Comparison of ENCODE assay signal across 15 cellular contexts in genomic region chr1:111474106-111474505, GRCh38. TPM values are rescaled to one million over a fixed set of nuclear protein-coding genes. Genes with fewer than 3 reads are reported as not detected.
DNase-seq lines count a peak whose midpoint lies in the region; ATAC-seq lines count a peak whose summit lies in the region.
"Had no signal": no experiment of that assay in that cellular context is flagged by ENCODE, and none has a peak within 500 bp of the region (broad histone marks: within the 10 kb centered on the region; RNA-seq: fewer than 3 reads in every experiment).

No MANE protein-coding gene starts in this region.

- ATAC-seq in Right ventricle myocardium superior (ENCODE audit: poor library complexity): peak; percentile 29
- ATAC-seq in left cardiac atrium: no peak
- ATAC-seq in naive thymus-derived CD4-positive, alpha-beta T cell: no peak
- ATAC-seq in GM19395 (IDR thresholded peaks at IDR 0.05; ENCODE audit: unreplicated experiment): no peak
- ATAC-seq in HG03521 (IDR thresholded peaks at IDR 0.05; ENCODE audit: unreplicated experiment): no peak
- ATAC-seq: GM23338 had no signal

- H3K27me3 ChIP-seq in naive thymus-derived CD4-positive, alpha-beta T cell (ENCODE audit: control insufficient read depth in 2 of 2, insufficient read depth in 2 of 2, low read length in 2 of 2): no peaks in the 10 kb centered on the region

- H3K27ac Mint-ChIP-seq in naive thymus-derived CD4-positive, alpha-beta T cell: peak overlapping the region in 6 of 9 donors; percentile 84 to 96 (median 92)
- H3K27ac Mint-ChIP-seq: GM23338 had no signal

- peaks cover 31 to 51% (median 43%) of the 10 kb centered on the region in 7 donors for H3K4me1 Mint-ChIP-seq in naive thymus-derived CD4-positive, alpha-beta T cell
- H3K4me1 Mint-ChIP-seq: GM23338 had no signal

- peaks cover 9 to 27% (median 19%) of the 10 kb centered on the region in 5 donors for H3K36me3 Mint-ChIP-seq in naive thymus-derived CD4-positive, alpha-beta T cell

- CTCF ChIA-PET in naive thymus-derived CD4-positive, alpha-beta T cell (lab: Charles Lee): interaction anchor here (1.0 to 9.9 kb wide), 4 partner anchors 21 to 34 kb away, joined by 3 to 83 read pairs (median 4); partner anchors contain the start of genes ATP5PB and WDR77

- H3K4me1 ChIP-seq in naive thymus-derived CD4-positive, alpha-beta T cell (ENCODE audit: control insufficient read depth in 2 of 2, insufficient read depth in 2 of 2, low read length in 2 of 2): peaks cover 70 to 71% of the 10 kb centered on the region in 2 donors

- H3K4me3 Mint-ChIP-seq in naive thymus-derived CD4-positive, alpha-beta T cell: peak overlapping the region in 9 of 10 donors; percentile 87 to 98 (median 92)
- H3K4me3 Mint-ChIP-seq: GM23338 had no signal

- H3K9me3 ChIP-seq in naive thymus-derived CD4-positive, alpha-beta T cell (ENCODE audit: control insufficient read depth in 2 of 3, low read length in 3 of 3): no peaks in the 10 kb centered on the region

- peak overlapping the region; percentile 87 for H3K27ac ChIP-seq in naive thymus-derived CD4-positive, alpha-beta T cell (ENCODE audit: low read depth, low read length)
- H3K27ac ChIP-seq: C4-2B had no signal

- H3K27me3 Mint-ChIP-seq in naive thymus-derived CD4-positive, alpha-beta T cell: peaks cover 0 to 10% (median 0%) of the 10 kb centered on the region in 5 donors

- POLR2A ChIA-PET in naive thymus-derived CD4-positive, alpha-beta T cell (lab: Charles Lee): interaction anchor here (0.9 to 9.0 kb wide), 6 partner anchors 23 to 240 kb away, joined by 3 to 96 read pairs (median 3); partner anchors contain the start of genes ATP5PB and WDR77

- DNase-seq in Right ventricle myocardium superior: no peak
- DNase-seq in left cardiac atrium: no peak
- DNase-seq in dermis microvascular lymphatic vessel endothelial cell (ENCODE audit: low read depth in 2 of 2): peak; percentile 74 to 83
- DNase-seq in naive thymus-derived CD4-positive, alpha-beta T cell: no peak
- no peak for DNase-seq in pons (ENCODE audit: low spot score)
- no peak for DNase-seq in ecto neural progenitor cell (ENCODE audit: low spot score)
- DNase-seq: mesenchymal stem cell; NCI-H2107; stimulated activated CD8-positive, alpha-beta memory T cell treated with anti-CD3 and anti-CD28 coated beads, Interleukin-4, amount 100 ng/mL, for 48 hours had no signal

- peak overlapping the region; percentile 48 for H3K4me3 ChIP-seq in naive thymus-derived CD4-positive, alpha-beta T cell (ENCODE audit: low read length)
- H3K4me3 ChIP-seq: GM23338, smooth muscle cell had no signal

- H3K36me3 ChIP-seq in naive thymus-derived CD4-positive, alpha-beta T cell (ENCODE audit: control insufficient read depth in 2 of 3, insufficient read depth in 3 of 3, low read length in 3 of 3): peaks cover 0 to 11% (median 5%) of the 10 kb centered on the region in 3 experiments

- peaks cover 0 to 5% (median 0%) of the 10 kb centered on the region in 11 donors for H3K9me3 Mint-ChIP-seq in naive thymus-derived CD4-positive, alpha-beta T cell
- H3K9me3 Mint-ChIP-seq: GM23338 had no signal

- intact Hi-C loops in Right ventricle myocardium superior (cut with DNase I): no loop called here
- intact Hi-C loops in left cardiac atrium (cut with DNase I): no loop called here
- intact Hi-C loops in naive thymus-derived CD4-positive, alpha-beta T cell (cut with micrococcal nuclease): loop anchor here (5.0 to 10.0 kb wide), 3 partner anchors 33 to 1259 kb away; partner anchors contain the start of genes CHI3L2 (in 1 of the 2) and KCNC4 (in 1 of the 2)

RNA-seq across cellular contexts. Expression of gene C1orf162, which starts 0.3 kb away (rescaled TPM):
- total RNA-seq in Right ventricle myocardium superior: 5.6 TPM
- total RNA-seq in left cardiac atrium: 10 to 100 TPM; 17.2 to 22.5 TPM
- total RNA-seq in dermis microvascular lymphatic vessel endothelial cell: under 0.01 and 0.13 TPM in 2 replicates
- total RNA-seq in naive thymus-derived CD4-positive, alpha-beta T cell: 100 to 1,000 TPM in 2 of 5 experiments, 10 to 100 TPM in 3; 15.3 to 117 (median 95.2) TPM
- 100 to 1,000 TPM; 330 to 407 TPM for polyA plus RNA-seq in naive thymus-derived CD4-positive, alpha-beta T cell
- total RNA-seq: smooth muscle cell had no signal

RNA-seq across cellular contexts. Expression of gene ATP5PB, which starts 24.8 kb away (rescaled TPM):
- total RNA-seq in Right ventricle myocardium superior (680 TPM), left cardiac atrium (100 to 1,000 TPM; 458 to 551 TPM), dermis microvascular lymphatic vessel endothelial cell (178 and 279 TPM in 2 replicates)
- 100 to 1,000 TPM in 2 of 5 experiments, 10 to 100 TPM in 3; 64.9 to 298 (median 98.7) TPM for total RNA-seq in naive thymus-derived CD4-positive, alpha-beta T cell
- polyA plus RNA-seq in naive thymus-derived CD4-positive, alpha-beta T cell: 100 to 1,000 TPM; 280 to 437 TPM

RNA-seq across cellular contexts. Expression of gene WDR77, which starts 25.1 kb away (rescaled TPM):
- total RNA-seq in Right ventricle myocardium superior (25.4 TPM), left cardiac atrium (10 to 100 TPM; 22.9 to 31.9 TPM), dermis microvascular lymphatic vessel endothelial cell (35.0 and 42.2 TPM in 2 replicates)
- total RNA-seq in naive thymus-derived CD4-positive, alpha-beta T cell: 10 to 100 TPM; 20.7 to 39.9 (median 29.5) TPM
- 10 to 100 TPM; 42.4 to 44.7 TPM for polyA plus RNA-seq in naive thymus-derived CD4-positive, alpha-beta T cell

RNA-seq across cellular contexts. Expression of gene ADORA3, which starts 29.3 kb away (rescaled TPM):
- total RNA-seq in Right ventricle myocardium superior: 3.3 TPM
- total RNA-seq in left cardiac atrium: 1 to 10 TPM; 5.5 to 6.6 TPM
- total RNA-seq in dermis microvascular lymphatic vessel endothelial cell: 0.13 TPM in 1 of 2 replicates, not detected in the other
- total RNA-seq in naive thymus-derived CD4-positive, alpha-beta T cell: 1 to 10 TPM in 2 of 5 experiments, under 1 TPM in 1, not detected in 2; 0.66 to 1.6 (median 1.0) TPM
- polyA plus RNA-seq in naive thymus-derived CD4-positive, alpha-beta T cell: not detected
- total RNA-seq: GM23338; smooth muscle cell; T-helper 1 cell treated with Interleukin-12 subunit alpha and Interleukin-12 subunit beta and Interleukin-4 antibody, amounts not matched to agents 30 ng/mL and 1 ng/mL, for 36 hours had no signal
- polyA plus RNA-seq: GM23338, smooth muscle cell had no signal

RNA-seq across cellular contexts. Expression of gene TMIGD3, which starts 29.3 kb away (rescaled TPM):
- 0.89 TPM for total RNA-seq in Right ventricle myocardium superior
- 1 to 10 TPM; 2.0 to 4.0 TPM for total RNA-seq in left cardiac atrium
- total RNA-seq in dermis microvascular lymphatic vessel endothelial cell: not detected in 2 replicates
- total RNA-seq in naive thymus-derived CD4-positive, alpha-beta T cell: under 1 TPM in 1 of 5 experiments, not detected in 4; 0.41 TPM
- not detected for polyA plus RNA-seq in naive thymus-derived CD4-positive, alpha-beta T cell
- total RNA-seq: GM23338, smooth muscle cell had no signal
- polyA plus RNA-seq: GM23338, smooth muscle cell had no signal

Comparison
In these comparisons a context has a peak if more than half of its experiments do, and no peak if none do; other contexts are left out.
1. DNase-seq: peak in dermis microvascular lymphatic vessel endothelial cell (2 of 2); none in Right ventricle myocardium superior (single experiment), left cardiac atrium (single experiment), naive thymus-derived CD4-positive, alpha-beta T cell (0 of 9), pons (single experiment) and ecto neural progenitor cell (single experiment).
2. intact Hi-C loops: an anchor here in naive thymus-derived CD4-positive, alpha-beta T cell (5.0 to 10.0 kb wide); none called in Right ventricle myocardium superior and left cardiac atrium.